ENCODE assay signal across 2 cellular contexts in the genomic region with DNA sequence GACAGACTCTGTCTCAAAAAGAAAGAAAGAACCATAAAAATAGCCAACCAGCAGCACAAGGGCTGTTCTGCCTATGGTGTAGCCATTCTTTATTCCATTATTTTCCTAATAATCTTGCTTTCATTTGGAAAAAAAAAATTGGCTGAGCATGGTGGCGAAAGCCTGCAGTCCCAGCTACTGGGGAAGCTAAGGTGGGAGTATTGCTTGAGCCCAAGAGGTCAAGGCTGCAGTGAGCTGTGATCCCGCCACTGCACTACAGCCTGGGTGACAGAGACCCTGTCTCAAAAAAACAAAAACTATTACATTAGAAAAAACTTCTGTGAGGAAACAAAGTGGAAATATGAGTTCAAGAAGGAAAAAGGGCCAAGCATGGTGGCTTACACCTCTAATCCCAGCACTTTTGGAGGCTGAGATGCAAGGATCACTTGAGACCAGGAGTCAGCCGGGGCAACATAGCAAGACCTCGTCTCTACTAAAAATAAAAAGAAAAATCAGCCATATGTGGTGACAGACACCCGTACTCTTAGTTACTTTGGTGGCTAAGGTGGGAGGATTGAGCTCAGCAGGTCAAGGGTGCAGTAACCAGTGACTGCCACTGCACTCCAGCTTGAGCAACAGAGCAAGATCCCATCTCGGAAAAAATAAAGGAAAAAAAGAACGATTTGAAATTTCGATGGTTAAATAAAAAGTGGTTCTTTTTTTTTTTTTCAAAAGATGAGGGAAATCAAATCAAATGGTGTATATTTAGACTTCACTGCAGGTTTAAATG.
TF ChIP-seq lines count a peak whose summit lies in the region.

No MANE protein-coding gene starts in this region.

TF ChIP-seq in GM12878, 131 proteins besides CTCF, POLR2A, EP300 and RAD21 (continues in another document):
- TF ChIP-seq, protein P1, sequence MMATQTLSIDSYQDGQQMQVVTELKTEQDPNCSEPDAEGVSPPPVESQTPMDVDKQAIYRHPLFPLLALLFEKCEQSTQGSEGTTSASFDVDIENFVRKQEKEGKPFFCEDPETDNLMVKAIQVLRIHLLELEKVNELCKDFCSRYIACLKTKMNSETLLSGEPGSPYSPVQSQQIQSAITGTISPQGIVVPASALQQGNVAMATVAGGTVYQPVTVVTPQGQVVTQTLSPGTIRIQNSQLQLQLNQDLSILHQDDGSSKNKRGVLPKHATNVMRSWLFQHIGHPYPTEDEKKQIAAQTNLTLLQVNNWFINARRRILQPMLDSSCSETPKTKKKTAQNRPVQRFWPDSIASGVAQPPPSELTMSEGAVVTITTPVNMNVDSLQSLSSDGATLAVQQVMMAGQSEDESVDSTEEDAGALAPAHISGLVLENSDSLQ (IDR thresholded peaks at IDR 0.05) = peak; percentile 32; the same call in 1 of the 2 replicates
- TF ChIP-seq ZNF24 (IDR thresholded peaks at IDR 0.05) (no peak), HDGF (IDR thresholded peaks at IDR 0.05) (0 out of 2 replicates have a peak, but pooled peaks have one; percentile 16), IKZF2 (IDR thresholded peaks at IDR 0.05) (peak; percentile 38 to 47; a peak in 3 of 4 replicates), TCF12 (IDR thresholded peaks at IDR 0.05; ENCODE audit: low read depth, low read length) (no peak), BMI1 (IDR thresholded peaks at IDR 0.05; ENCODE audit: borderline replicate concordance) (no peak), NR2C2 (IDR thresholded peaks at IDR 0.05; ENCODE audit: borderline replicate concordance, control insufficient read depth, insufficient read length, low read depth) (no peak), NR2F1 (conservative IDR thresholded peaks at IDR 0.05) (peak; percentile 38; the same call in 1 of the 2 replicates), SRF (IDR thresholded peaks at IDR 0.05; ENCODE audit: low read depth in 2 of 2, low read length in 2 of 2) (no peak), RBBP5 (conservative IDR thresholded peaks at IDR 0.05) (no peak), SREBF1 (IDR thresholded peaks at IDR 0.05; ENCODE audit: low read length) (no peak), NFYA (IDR thresholded peaks at IDR 0.05; ENCODE audit: borderline replicate concordance, low read depth, low read length) (no peak), PAX8 (IDR thresholded peaks at IDR 0.05) (no peak), FOXM1 (IDR thresholded peaks at IDR 0.05; ENCODE audit: low read depth, low read length) (no peak)
- TF ChIP-seq, protein P2, sequence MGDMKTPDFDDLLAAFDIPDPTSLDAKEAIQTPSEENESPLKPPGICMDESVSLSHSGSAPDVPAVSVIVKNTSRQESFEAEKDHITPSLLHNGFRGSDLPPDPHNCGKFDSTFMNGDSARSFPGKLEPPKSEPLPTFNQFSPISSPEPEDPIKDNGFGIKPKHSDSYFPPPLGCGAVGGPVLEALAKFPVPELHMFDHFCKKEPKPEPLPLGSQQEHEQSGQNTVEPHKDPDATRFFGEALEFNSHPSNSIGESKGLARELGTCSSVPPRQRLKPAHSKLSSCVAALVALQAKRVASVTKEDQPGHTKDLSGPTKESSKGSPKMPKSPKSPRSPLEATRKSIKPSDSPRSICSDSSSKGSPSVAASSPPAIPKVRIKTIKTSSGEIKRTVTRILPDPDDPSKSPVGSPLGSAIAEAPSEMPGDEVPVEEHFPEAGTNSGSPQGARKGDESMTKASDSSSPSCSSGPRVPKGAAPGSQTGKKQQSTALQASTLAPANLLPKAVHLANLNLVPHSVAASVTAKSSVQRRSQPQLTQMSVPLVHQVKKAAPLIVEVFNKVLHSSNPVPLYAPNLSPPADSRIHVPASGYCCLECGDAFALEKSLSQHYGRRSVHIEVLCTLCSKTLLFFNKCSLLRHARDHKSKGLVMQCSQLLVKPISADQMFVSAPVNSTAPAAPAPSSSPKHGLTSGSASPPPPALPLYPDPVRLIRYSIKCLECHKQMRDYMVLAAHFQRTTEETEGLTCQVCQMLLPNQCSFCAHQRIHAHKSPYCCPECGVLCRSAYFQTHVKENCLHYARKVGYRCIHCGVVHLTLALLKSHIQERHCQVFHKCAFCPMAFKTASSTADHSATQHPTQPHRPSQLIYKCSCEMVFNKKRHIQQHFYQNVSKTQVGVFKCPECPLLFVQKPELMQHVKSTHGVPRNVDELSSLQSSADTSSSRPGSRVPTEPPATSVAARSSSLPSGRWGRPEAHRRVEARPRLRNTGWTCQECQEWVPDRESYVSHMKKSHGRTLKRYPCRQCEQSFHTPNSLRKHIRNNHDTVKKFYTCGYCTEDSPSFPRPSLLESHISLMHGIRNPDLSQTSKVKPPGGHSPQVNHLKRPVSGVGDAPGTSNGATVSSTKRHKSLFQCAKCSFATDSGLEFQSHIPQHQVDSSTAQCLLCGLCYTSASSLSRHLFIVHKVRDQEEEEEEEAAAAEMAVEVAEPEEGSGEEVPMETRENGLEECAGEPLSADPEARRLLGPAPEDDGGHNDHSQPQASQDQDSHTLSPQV (IDR thresholded peaks at IDR 0.05) = no peak
- TF ChIP-seq, protein P3, sequence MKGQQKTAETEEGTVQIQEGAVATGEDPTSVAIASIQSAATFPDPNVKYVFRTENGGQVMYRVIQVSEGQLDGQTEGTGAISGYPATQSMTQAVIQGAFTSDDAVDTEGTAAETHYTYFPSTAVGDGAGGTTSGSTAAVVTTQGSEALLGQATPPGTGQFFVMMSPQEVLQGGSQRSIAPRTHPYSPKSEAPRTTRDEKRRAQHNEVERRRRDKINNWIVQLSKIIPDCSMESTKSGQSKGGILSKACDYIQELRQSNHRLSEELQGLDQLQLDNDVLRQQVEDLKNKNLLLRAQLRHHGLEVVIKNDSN (IDR thresholded peaks at IDR 0.05; ENCODE audit: borderline replicate concordance, extremely low read length, insufficient read depth, low read depth, low read length) = no peak
- TF ChIP-seq, protein P4, sequence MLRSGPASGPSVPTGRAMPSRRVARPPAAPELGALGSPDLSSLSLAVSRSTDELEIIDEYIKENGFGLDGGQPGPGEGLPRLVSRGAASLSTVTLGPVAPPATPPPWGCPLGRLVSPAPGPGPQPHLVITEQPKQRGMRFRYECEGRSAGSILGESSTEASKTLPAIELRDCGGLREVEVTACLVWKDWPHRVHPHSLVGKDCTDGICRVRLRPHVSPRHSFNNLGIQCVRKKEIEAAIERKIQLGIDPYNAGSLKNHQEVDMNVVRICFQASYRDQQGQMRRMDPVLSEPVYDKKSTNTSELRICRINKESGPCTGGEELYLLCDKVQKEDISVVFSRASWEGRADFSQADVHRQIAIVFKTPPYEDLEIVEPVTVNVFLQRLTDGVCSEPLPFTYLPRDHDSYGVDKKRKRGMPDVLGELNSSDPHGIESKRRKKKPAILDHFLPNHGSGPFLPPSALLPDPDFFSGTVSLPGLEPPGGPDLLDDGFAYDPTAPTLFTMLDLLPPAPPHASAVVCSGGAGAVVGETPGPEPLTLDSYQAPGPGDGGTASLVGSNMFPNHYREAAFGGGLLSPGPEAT (IDR thresholded peaks at IDR 0.05; ENCODE audit: low read depth) = no peak

TF ChIP-seq in GM12891, 5 proteins besides CTCF, POLR2A, EP300 and RAD21:
- TF ChIP-seq POU2F2 (IDR thresholded peaks at IDR 0.05; ENCODE audit: low read depth, low read length) = no peak
- TF ChIP-seq TAF1 (IDR thresholded peaks at IDR 0.05; ENCODE audit: low read depth, low read length) = no peak
- TF ChIP-seq SPI1 (IDR thresholded peaks at IDR 0.05; ENCODE audit: low read depth, low read length) = no peak
TF ChIP-seq in GM12891: peak in this region for 0.
